9 cellular contexts compared by ENCODE assay signal in the genomic region with DNA sequence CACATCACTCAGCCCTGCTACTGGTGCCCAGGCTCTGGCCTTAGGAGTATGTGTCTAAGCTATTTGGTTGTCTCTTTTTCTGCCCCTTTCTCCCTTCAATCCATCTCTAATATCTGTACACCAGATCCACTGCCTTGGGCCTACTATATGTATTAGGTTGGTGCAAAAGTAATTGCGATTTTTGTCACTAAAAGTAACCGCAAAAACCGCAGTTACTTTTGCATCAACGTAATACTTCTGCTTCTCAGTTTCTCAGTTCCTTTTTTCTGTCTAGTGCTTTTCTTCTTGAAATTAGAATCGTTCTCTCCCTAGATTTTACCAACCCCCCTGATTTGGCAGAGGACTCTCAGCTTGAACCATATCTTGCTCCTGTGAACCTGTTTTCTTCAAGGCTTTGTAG.
DNase-seq lines count a peak whose midpoint lies in the region; ATAC-seq and TF ChIP-seq lines count a peak whose summit lies in the region.
"Had no signal": no experiment of that assay in that cellular context is flagged by ENCODE, and none has a peak within 500 bp of the region (broad histone marks: within the 10 kb centered on the region; RNA-seq: fewer than 3 reads in every experiment).

No MANE protein-coding gene starts in this region.

- H3K4me2 ChIP-seq in Karpas-422 (ENCODE audit: low read depth, low read length, poor library complexity, severe bottlenecking): peak overlapping the region; percentile 45

- H3K27me3 ChIP-seq in Karpas-422 (ENCODE audit: low read length): 0 out of 2 replicates have a peak, but pooled peaks cover 2% of the 10 kb centered on the region
- H3K27me3 ChIP-seq in BE2C: no peaks in the 10 kb centered on the region
- no peaks in the 10 kb centered on the region for H3K27me3 ChIP-seq in left ventricle myocardium inferior (ENCODE audit: low read depth)

- no peaks in the 10 kb centered on the region for H3K36me3 ChIP-seq in Karpas-422 (ENCODE audit: insufficient read depth, low read length)
- no peaks in the 10 kb centered on the region for H3K36me3 ChIP-seq in BE2C
- no peaks in the 10 kb centered on the region for H3K36me3 ChIP-seq in left ventricle myocardium inferior

- no peak for TF ChIP-seq POLR2A in GM18505 (IDR thresholded peaks at IDR 0.05; ENCODE audit: borderline replicate concordance, extremely low read depth, insufficient read depth, insufficient read length)

- no peaks in the 10 kb centered on the region for H3K9me3 ChIP-seq in Karpas-422 (ENCODE audit: low read length)
- no peaks in the 10 kb centered on the region for H3K9me3 ChIP-seq in BE2C
- no peaks in the 10 kb centered on the region for H3K9me3 ChIP-seq in left ventricle myocardium inferior (replicated peaks)

- H4K20me1 ChIP-seq in Karpas-422 (ENCODE audit: insufficient read depth, low read depth, low read length): peaks cover 16% of the 10 kb centered on the region

- ATAC-seq in GM18505 (IDR thresholded peaks at IDR 0.05; ENCODE audit: unreplicated experiment) (peak; percentile 33), GM21717 (IDR thresholded peaks at IDR 0.05; ENCODE audit: unreplicated experiment) (peak; percentile 28)
- ATAC-seq: HCT116 had no signal

- H3K27ac ChIP-seq in Karpas-422 (ENCODE audit: low read length) (no peak overlapping the region), epithelial cell of prostate (peak overlapping the region; percentile 77), left ventricle myocardium inferior (replicated peaks) (no peak overlapping the region)

- peak; percentile 93 for DNase-seq in Karpas-422
- no peak for DNase-seq in epithelial cell of prostate (ENCODE audit: low read depth, low spot score)
- DNase-seq in NCI-H748 treated with DMSO at 0.1 percent for 48 hours (lab: John Stamatoyannopoulos, UW): no peak
- no peak for DNase-seq in BE2C
- no peak for DNase-seq in NCI-H2081 (lab: John Stamatoyannopoulos, UW)
- no peak for DNase-seq in left ventricle myocardium inferior

- no peak overlapping the region for H3K4me3 ChIP-seq in Karpas-422 (ENCODE audit: low read length)
- H3K4me3 ChIP-seq in BE2C (ENCODE audit: low read depth, low read length): no peak overlapping the region
- H3K4me3 ChIP-seq in left ventricle myocardium inferior: no peak overlapping the region

- H3K9ac ChIP-seq in Karpas-422 (ENCODE audit: low read length): no peak overlapping the region

- TF ChIP-seq CTCF in BE2C (IDR thresholded peaks at IDR 0.05; ENCODE audit: low read depth, low read length) (no peak), left ventricle myocardium inferior (IDR thresholded peaks at IDR 0.05; ENCODE audit: borderline replicate concordance) (no peak)

- no peak overlapping the region for H2AFZ ChIP-seq in Karpas-422 (ENCODE audit: low read length)

- no peaks in the 10 kb centered on the region for H3K9me2 ChIP-seq in Karpas-422 (replicated peaks; ENCODE audit: insufficient read depth, low read length)

- intact Hi-C loops in left ventricle myocardium inferior (cut with micrococcal nuclease): no loop called here

- no peaks in the 10 kb centered on the region for H3K79me2 ChIP-seq in Karpas-422 (ENCODE audit: low read length)

- H3K4me1 ChIP-seq in Karpas-422 (ENCODE audit: low read length) (peaks cover 25% of the 10 kb centered on the region), BE2C (no peaks in the 10 kb centered on the region; the same call in 1 of the 2 replicates), left ventricle myocardium inferior (peaks cover 39% of the 10 kb centered on the region)
